Comparison of ENCODE assay signal across 8 cellular contexts in genomic region chr9:133148351-133149129, GRCh38. TPM values are rescaled to one million over a fixed set of nuclear protein-coding genes. Genes with fewer than 3 reads are reported as not detected.
A peak's percentile ranks its signal among the peaks of the same experiment; 100 is the strongest.
DNase-seq lines count a peak whose midpoint lies in the region; ATAC-seq and TF ChIP-seq lines count a peak whose summit lies in the region.

No MANE protein-coding gene starts in this region.

- ATAC-seq in GM18511 (IDR thresholded peaks at IDR 0.05; ENCODE audit: unreplicated experiment) (peak; percentile 12), HG03045 (IDR thresholded peaks at IDR 0.05; ENCODE audit: unreplicated experiment) (peak; percentile 19)

- no TSS peak for BruUV-seq in A673 (replicated peaks; lab: Mats Ljungman, UMichigan)

- TF ChIP-seq POLR2A in ovary (IDR thresholded peaks at IDR 0.05) = no peak

- TF ChIP-seq EP300 in ovary (IDR thresholded peaks at IDR 0.05) = no peak

- CTCF ChIA-PET in A673 (lab: Charles Lee) = no interaction called here

- intact Hi-C loops in A673 (cut with micrococcal nuclease; ENCODE audit: unreplicated experiment) = loop anchor here (5.0 kb wide), 1 partner anchor 106 kb away; no protein-coding TSS in a partner anchor
- intact Hi-C loops in ovary (cut with DNase I) = loop anchor here (5.0 to 10.0 kb wide), 3 partner anchors 104 to 111 kb away; no protein-coding TSS in a partner anchor

- DNase-seq in A673 (ENCODE audit: low spot score) (peak; percentile 39), OCI-M1 (lab: John Stamatoyannopoulos, UW) (peak; percentile 62), foreskin fibroblast (peak; percentile 25 to 68), ovary (peak; percentile 68 to 80 (median 79)), SHP77 (lab: John Stamatoyannopoulos, UW) (no peak)
- peak; percentile 86 for DNase-seq in activated effector memory CD4-positive, alpha-beta T cell treated with anti-CD3 and anti-CD28 coated beads, Interleukin-2, amount 50 U/mL, for 16 hours

- POLR2A ChIA-PET in A673 (lab: Charles Lee; ENCODE audit: low non-redundant PET) = interaction anchor here (0.6 kb wide), 1 partner anchor 533 kb away, joined by 3 read pairs; no protein-coding TSS in a partner anchor

- H3K27ac ChIP-seq in A673 (ENCODE audit: low read depth, low read length, poor library complexity, severe bottlenecking) = peak overlapping the region; percentile 77
- H3K27ac ChIP-seq in ovary = peak overlapping the region; percentile 76 to 84

- no peaks in the 10 kb centered on the region for H3K9me3 ChIP-seq in A673 (ENCODE audit: low read depth, low read length, poor library complexity, severe bottlenecking)
- no peaks in the 10 kb centered on the region for H3K9me3 ChIP-seq in ovary

- WGBS in ovary, 3 donors = 1 to 4% (median 2%) methylated on average over 41 to 63 of the region's 63 CpGs

- no peak for TF ChIP-seq CTCF in A673 (conservative IDR thresholded peaks at IDR 0.05; ENCODE audit: low read depth, low read length)
- TF ChIP-seq CTCF in foreskin fibroblast (IDR thresholded peaks at IDR 0.05; ENCODE audit: low read depth, low read length) = no peak
- TF ChIP-seq CTCF in ovary (IDR thresholded peaks at IDR 0.05) = no peak

- peak overlapping the region; percentile 74 for H3K4me3 ChIP-seq in A673 (ENCODE audit: low read depth, low read length, poor library complexity, severe bottlenecking)
- peak overlapping the region; percentile 60 to 82 for H3K4me3 ChIP-seq in foreskin fibroblast (ENCODE audit: low read depth in 1 of 2, low read length in 2 of 2)
- peak overlapping the region; percentile 65 for H3K4me3 ChIP-seq in ovary

- H3K4me1 ChIP-seq in A673 (ENCODE audit: insufficient read depth, low read length, poor library complexity, severe bottlenecking) (peaks cover 26% of the 10 kb centered on the region), ovary (ENCODE audit: insufficient read depth) (peaks cover 11% of the 10 kb centered on the region)

- no peaks in the 10 kb centered on the region for H3K27me3 ChIP-seq in A673 (replicated peaks; ENCODE audit: insufficient read depth, low read depth, low read length, poor library complexity)
- no peaks in the 10 kb centered on the region for H3K27me3 ChIP-seq in ovary

- H3K36me3 ChIP-seq in A673 (ENCODE audit: insufficient read depth, low read length, poor library complexity, severe bottlenecking) (no peaks in the 10 kb centered on the region), ovary (no peaks in the 10 kb centered on the region)

RNA-seq across cellular contexts. Expression of gene GBGT1, which starts 15.2 kb away (rescaled TPM):
- total RNA-seq in A673 (2021) (1.8 and 2.6 TPM in 2 replicates), ovary (10 to 100 TPM; 11.0 to 43.3 (median 25.9) TPM)
- polyA plus RNA-seq in ovary = 10 to 100 TPM in 1 of 2 donors, 1 to 10 TPM in 1; 3.9 to 12.9 TPM

RNA-seq across cellular contexts. Expression of gene RALGDS, which starts 27.5 kb away (rescaled TPM):
- total RNA-seq in A673 (2021) (40.1 and 42.3 TPM in 2 replicates), ovary (100 to 1,000 TPM in 1 of 7 donors, 10 to 100 TPM in 6; 26.6 to 139 (median 48.8) TPM)
- polyA plus RNA-seq in ovary = 10 to 100 TPM; 26.2 to 55.4 TPM

Comparison
In these comparisons a context has a peak if more than half of its experiments do, and no peak if none do; other contexts are left out.
1. DNase-seq: peak in A673 (single experiment), OCI-M1 (single experiment), activated effector memory CD4-positive, alpha-beta T cell treated with anti-CD3 and anti-CD28 coated beads, Interleukin-2, amount 50 U/mL, for 16 hours (single experiment), foreskin fibroblast (2 of 2) and ovary (5 of 5); none in SHP77 (0 of 2).
2. Peak in every context shown above with its lines, with median percentiles within 50 percentile points of each other: H3K4me3 ChIP-seq.